In the genomic region with DNA sequence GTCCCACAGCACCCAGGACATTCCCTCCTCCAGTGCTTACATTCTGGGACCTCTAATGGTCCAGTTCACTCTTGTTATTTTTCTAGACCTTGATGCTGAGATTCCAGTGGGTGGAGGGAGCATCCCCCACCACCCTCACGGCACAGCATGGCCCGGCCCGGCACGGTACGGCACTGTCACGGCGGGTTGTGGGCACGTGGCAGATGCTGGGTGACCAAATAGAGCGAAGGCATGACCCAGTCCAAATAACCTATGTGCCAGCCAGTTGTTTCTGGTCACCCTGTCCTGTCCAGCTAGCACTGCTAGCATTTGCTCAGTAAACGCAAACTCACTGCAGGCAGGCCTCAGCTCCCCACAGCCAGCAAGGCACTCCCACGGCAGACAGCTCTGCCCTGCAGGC, we compare ENCODE assay signal across 2 cellular contexts.
TF ChIP-seq lines count a peak whose summit lies in the region.

No MANE protein-coding gene starts in this region.

TF ChIP-seq in WTC11, 78 proteins besides CTCF, POLR2A, EP300 and RAD21:
- TF ChIP-seq HMGA2 (CRISPR knock-in tag; IDR thresholded peaks at IDR 0.05) (no peak), TP53 (CRISPR knock-in tag; IDR thresholded peaks at IDR 0.05) (no peak), TEAD4 (CRISPR knock-in tag; IDR thresholded peaks at IDR 0.05) (no peak), ZNF317 (CRISPR knock-in tag; IDR thresholded peaks at IDR 0.05; ENCODE audit: borderline replicate concordance, low read depth) (no peak), ZNF219 (CRISPR knock-in tag; IDR thresholded peaks at IDR 0.05; ENCODE audit: borderline replicate concordance) (no peak), CREB1 (CRISPR knock-in tag; IDR thresholded peaks at IDR 0.05) (no peak), IRF2 (CRISPR knock-in tag; IDR thresholded peaks at IDR 0.05; ENCODE audit: borderline replicate concordance, low read depth) (no peak), SMAD3 (CRISPR knock-in tag; IDR thresholded peaks at IDR 0.05; ENCODE audit: borderline replicate concordance) (no peak), JUN (CRISPR knock-in tag; IDR thresholded peaks at IDR 0.05) (no peak), GTF2I (CRISPR knock-in tag; conservative IDR thresholded peaks at IDR 0.05) (no peak), RELA (CRISPR knock-in tag; IDR thresholded peaks at IDR 0.05; ENCODE audit: borderline replicate concordance) (no peak), NFATC4 (CRISPR knock-in tag; IDR thresholded peaks at IDR 0.05) (no peak), ESRRA (CRISPR knock-in tag; IDR thresholded peaks at IDR 0.05; ENCODE audit: borderline replicate concordance) (no peak)
- TF ChIP-seq, protein P1, sequence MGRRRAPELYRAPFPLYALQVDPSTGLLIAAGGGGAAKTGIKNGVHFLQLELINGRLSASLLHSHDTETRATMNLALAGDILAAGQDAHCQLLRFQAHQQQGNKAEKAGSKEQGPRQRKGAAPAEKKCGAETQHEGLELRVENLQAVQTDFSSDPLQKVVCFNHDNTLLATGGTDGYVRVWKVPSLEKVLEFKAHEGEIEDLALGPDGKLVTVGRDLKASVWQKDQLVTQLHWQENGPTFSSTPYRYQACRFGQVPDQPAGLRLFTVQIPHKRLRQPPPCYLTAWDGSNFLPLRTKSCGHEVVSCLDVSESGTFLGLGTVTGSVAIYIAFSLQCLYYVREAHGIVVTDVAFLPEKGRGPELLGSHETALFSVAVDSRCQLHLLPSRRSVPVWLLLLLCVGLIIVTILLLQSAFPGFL (CRISPR knock-in tag; IDR thresholded peaks at IDR 0.05; ENCODE audit: borderline replicate concordance), result no peak
- TF ChIP-seq, protein P2, sequence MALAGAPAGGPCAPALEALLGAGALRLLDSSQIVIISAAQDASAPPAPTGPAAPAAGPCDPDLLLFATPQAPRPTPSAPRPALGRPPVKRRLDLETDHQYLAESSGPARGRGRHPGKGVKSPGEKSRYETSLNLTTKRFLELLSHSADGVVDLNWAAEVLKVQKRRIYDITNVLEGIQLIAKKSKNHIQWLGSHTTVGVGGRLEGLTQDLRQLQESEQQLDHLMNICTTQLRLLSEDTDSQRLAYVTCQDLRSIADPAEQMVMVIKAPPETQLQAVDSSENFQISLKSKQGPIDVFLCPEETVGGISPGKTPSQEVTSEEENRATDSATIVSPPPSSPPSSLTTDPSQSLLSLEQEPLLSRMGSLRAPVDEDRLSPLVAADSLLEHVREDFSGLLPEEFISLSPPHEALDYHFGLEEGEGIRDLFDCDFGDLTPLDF (CRISPR knock-in tag; IDR thresholded peaks at IDR 0.05), result no peak
- TF ChIP-seq, protein P3, sequence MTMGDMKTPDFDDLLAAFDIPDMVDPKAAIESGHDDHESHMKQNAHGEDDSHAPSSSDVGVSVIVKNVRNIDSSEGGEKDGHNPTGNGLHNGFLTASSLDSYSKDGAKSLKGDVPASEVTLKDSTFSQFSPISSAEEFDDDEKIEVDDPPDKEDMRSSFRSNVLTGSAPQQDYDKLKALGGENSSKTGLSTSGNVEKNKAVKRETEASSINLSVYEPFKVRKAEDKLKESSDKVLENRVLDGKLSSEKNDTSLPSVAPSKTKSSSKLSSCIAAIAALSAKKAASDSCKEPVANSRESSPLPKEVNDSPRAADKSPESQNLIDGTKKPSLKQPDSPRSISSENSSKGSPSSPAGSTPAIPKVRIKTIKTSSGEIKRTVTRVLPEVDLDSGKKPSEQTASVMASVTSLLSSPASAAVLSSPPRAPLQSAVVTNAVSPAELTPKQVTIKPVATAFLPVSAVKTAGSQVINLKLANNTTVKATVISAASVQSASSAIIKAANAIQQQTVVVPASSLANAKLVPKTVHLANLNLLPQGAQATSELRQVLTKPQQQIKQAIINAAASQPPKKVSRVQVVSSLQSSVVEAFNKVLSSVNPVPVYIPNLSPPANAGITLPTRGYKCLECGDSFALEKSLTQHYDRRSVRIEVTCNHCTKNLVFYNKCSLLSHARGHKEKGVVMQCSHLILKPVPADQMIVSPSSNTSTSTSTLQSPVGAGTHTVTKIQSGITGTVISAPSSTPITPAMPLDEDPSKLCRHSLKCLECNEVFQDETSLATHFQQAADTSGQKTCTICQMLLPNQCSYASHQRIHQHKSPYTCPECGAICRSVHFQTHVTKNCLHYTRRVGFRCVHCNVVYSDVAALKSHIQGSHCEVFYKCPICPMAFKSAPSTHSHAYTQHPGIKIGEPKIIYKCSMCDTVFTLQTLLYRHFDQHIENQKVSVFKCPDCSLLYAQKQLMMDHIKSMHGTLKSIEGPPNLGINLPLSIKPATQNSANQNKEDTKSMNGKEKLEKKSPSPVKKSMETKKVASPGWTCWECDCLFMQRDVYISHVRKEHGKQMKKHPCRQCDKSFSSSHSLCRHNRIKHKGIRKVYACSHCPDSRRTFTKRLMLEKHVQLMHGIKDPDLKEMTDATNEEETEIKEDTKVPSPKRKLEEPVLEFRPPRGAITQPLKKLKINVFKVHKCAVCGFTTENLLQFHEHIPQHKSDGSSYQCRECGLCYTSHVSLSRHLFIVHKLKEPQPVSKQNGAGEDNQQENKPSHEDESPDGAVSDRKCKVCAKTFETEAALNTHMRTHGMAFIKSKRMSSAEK (CRISPR knock-in tag; IDR thresholded peaks at IDR 0.05; ENCODE audit: borderline replicate concordance), result no peak
- TF ChIP-seq, protein P4, sequence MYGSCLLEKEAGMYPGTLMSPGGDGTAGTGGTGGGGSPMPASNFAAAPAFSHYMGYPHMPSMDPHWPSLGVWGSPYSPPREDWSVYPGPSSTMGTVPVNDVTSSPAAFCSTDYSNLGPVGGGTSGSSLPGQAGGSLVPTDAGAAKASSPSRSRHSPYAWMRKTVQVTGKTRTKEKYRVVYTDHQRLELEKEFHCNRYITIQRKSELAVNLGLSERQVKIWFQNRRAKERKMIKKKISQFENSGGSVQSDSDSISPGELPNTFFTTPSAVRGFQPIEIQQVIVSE (CRISPR knock-in tag; IDR thresholded peaks at IDR 0.05; ENCODE audit: borderline replicate concordance), result no peak
- TF ChIP-seq, protein P5, sequence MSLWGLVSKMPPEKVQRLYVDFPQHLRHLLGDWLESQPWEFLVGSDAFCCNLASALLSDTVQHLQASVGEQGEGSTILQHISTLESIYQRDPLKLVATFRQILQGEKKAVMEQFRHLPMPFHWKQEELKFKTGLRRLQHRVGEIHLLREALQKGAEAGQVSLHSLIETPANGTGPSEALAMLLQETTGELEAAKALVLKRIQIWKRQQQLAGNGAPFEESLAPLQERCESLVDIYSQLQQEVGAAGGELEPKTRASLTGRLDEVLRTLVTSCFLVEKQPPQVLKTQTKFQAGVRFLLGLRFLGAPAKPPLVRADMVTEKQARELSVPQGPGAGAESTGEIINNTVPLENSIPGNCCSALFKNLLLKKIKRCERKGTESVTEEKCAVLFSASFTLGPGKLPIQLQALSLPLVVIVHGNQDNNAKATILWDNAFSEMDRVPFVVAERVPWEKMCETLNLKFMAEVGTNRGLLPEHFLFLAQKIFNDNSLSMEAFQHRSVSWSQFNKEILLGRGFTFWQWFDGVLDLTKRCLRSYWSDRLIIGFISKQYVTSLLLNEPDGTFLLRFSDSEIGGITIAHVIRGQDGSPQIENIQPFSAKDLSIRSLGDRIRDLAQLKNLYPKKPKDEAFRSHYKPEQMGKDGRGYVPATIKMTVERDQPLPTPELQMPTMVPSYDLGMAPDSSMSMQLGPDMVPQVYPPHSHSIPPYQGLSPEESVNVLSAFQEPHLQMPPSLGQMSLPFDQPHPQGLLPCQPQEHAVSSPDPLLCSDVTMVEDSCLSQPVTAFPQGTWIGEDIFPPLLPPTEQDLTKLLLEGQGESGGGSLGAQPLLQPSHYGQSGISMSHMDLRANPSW (CRISPR knock-in tag; conservative IDR thresholded peaks at IDR 0.05; ENCODE audit: low read depth), result no peak

TF ChIP-seq in H1, 55 proteins besides CTCF, POLR2A, EP300 and RAD21:
- TF ChIP-seq, protein P6, sequence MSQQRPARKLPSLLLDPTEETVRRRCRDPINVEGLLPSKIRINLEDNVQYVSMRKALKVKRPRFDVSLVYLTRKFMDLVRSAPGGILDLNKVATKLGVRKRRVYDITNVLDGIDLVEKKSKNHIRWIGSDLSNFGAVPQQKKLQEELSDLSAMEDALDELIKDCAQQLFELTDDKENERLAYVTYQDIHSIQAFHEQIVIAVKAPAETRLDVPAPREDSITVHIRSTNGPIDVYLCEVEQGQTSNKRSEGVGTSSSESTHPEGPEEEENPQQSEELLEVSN (IDR thresholded peaks at IDR 0.05), result no peak
- no peak for TF ChIP-seq TAF1 (IDR thresholded peaks at IDR 0.05; ENCODE audit: low read depth, low read length)
- TF ChIP-seq GABPA (IDR thresholded peaks at IDR 0.05; ENCODE audit: borderline replicate concordance, insufficient read depth, low read length), result no peak
- no peak for TF ChIP-seq POU5F1 (IDR thresholded peaks at IDR 0.05; ENCODE audit: low read depth, low read length)
- TF ChIP-seq, protein P7, sequence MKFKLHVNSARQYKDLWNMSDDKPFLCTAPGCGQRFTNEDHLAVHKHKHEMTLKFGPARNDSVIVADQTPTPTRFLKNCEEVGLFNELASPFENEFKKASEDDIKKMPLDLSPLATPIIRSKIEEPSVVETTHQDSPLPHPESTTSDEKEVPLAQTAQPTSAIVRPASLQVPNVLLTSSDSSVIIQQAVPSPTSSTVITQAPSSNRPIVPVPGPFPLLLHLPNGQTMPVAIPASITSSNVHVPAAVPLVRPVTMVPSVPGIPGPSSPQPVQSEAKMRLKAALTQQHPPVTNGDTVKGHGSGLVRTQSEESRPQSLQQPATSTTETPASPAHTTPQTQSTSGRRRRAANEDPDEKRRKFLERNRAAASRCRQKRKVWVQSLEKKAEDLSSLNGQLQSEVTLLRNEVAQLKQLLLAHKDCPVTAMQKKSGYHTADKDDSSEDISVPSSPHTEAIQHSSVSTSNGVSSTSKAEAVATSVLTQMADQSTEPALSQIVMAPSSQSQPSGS (IDR thresholded peaks at IDR 0.05; ENCODE audit: low read length), result no peak
- no peak for TF ChIP-seq HDAC2 (IDR thresholded peaks at IDR 0.05; ENCODE audit: borderline replicate concordance in 1 of 2, low read depth in 2 of 2, low read length in 2 of 2)
- no peak for TF ChIP-seq SRF (IDR thresholded peaks at IDR 0.05; ENCODE audit: low read depth, low read length)
- no peak for TF ChIP-seq RFX5 (IDR thresholded peaks at IDR 0.05; ENCODE audit: borderline replicate concordance, low read depth, low read length)
- TF ChIP-seq ASH2L (IDR thresholded peaks at IDR 0.05; ENCODE audit: low read length), result no peak
- TF ChIP-seq SP2 (IDR thresholded peaks at IDR 0.05; ENCODE audit: low read length), result no peak
- TF ChIP-seq KDM4A (IDR thresholded peaks at IDR 0.05; ENCODE audit: low read depth, low read length, severe bottlenecking), result no peak
- TF ChIP-seq CBX8 (IDR thresholded peaks at IDR 0.05; ENCODE audit: borderline replicate concordance, low read depth, low read length), result no peak
- no peak for TF ChIP-seq CEBPB (IDR thresholded peaks at IDR 0.05; ENCODE audit: low read depth, low read length)
- no peak for TF ChIP-seq SP4 (IDR thresholded peaks at IDR 0.05; ENCODE audit: low read length)
- TF ChIP-seq CREB1 (IDR thresholded peaks at IDR 0.05), result no peak
